1 cellular context compared by ENCODE assay signal in genomic region chr9:75889577-75889976, GRCh38.
TF ChIP-seq lines count a peak whose summit lies in the region.

No MANE protein-coding gene starts in this region.

TF ChIP-seq in GM12878, 131 proteins besides CTCF, POLR2A, EP300 and RAD21 (continued from another document):
- no peak for TF ChIP-seq ZBTB4 (CRISPR knock-in tag; IDR thresholded peaks at IDR 0.05)
- TF ChIP-seq ZNF622 (IDR thresholded peaks at IDR 0.05): no peak
- TF ChIP-seq RBBP5 (conservative IDR thresholded peaks at IDR 0.05): no peak
- no peak for TF ChIP-seq USF2 (IDR thresholded peaks at IDR 0.05; ENCODE audit: borderline replicate concordance, low read depth, low read length)
- TF ChIP-seq CEBPB (IDR thresholded peaks at IDR 0.05; ENCODE audit: borderline replicate concordance in 1 of 2, low read depth in 2 of 2, low read length in 2 of 2): no peak
- TF ChIP-seq USF1 (IDR thresholded peaks at IDR 0.05; ENCODE audit: borderline replicate concordance, extremely low read length, insufficient read depth, low read depth, low read length): no peak
- TF ChIP-seq RELA (IDR thresholded peaks at IDR 0.05; ENCODE audit: borderline replicate concordance, partially characterized antibody): no peak
